ENCODE assay signal across 10 cellular contexts in the genomic region with DNA sequence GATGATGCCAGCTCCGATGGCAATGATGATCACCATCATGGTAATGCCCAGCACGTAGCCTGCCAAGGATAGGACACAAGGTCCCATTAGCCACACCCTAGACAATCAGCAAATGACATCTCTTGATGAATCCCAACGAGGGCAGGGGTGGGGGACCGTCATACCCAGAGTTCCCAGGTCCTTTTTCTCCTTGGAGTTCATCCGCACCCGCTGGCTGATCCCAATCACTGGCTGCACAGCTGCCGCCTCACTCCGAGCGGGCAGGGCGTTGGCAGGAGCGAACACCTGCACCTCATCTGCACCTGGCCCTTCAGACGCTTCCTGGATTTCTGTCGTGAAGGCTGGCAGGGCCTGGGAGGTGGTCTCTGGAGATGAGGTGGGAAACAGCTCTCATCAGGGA. TPM values are rescaled to one million over a fixed set of nuclear protein-coding genes. Genes with fewer than 3 reads are reported as not detected.
DNase-seq lines count a peak whose midpoint lies in the region; ATAC-seq and TF ChIP-seq lines count a peak whose summit lies in the region.
"Had no signal": no experiment of that assay in that cellular context is flagged by ENCODE, and none has a peak within 500 bp of the region (broad histone marks: within the 10 kb centered on the region; RNA-seq: fewer than 3 reads in every experiment).

No MANE protein-coding gene starts in this region.

- H2AFZ ChIP-seq in mammary epithelial cell (ENCODE audit: low read depth, low read length) = no peak overlapping the region

- no peak for TF ChIP-seq CTCF in breast epithelium (IDR thresholded peaks at IDR 0.05)
- TF ChIP-seq CTCF in mammary epithelial cell (conservative IDR thresholded peaks at IDR 0.05 in 1 of 2, IDR thresholded peaks at IDR 0.05 in 1 of 2; ENCODE audit: extremely low read depth in 1 of 2, insufficient read depth in 1 of 2, low read depth in 1 of 2, low read length in 2 of 2) = no peak
- no peak for TF ChIP-seq CTCF in lung (IDR thresholded peaks at IDR 0.05; ENCODE audit: control extremely low read depth, extremely low read depth)
- no peak for TF ChIP-seq CTCF in upper lobe of right lung (IDR thresholded peaks at IDR 0.05)

- POLR2A ChIA-PET in activated CD4-positive, alpha-beta memory T cell treated with anti-CD3 and anti-CD28 coated beads, Interleukin-2, amount 10 ng/mL, durations not matched to agents 7 days and 5 days (lab: Charles Lee) = interaction anchor here (0.6 to 6.0 kb wide), 17 partner anchors 8 to 348 kb away, joined by 3 to 138 read pairs (median 13); partner anchors contain the start of genes DRG1, LIMK2, MORC2 and PATZ1

- H3K27ac ChIP-seq in breast epithelium (peak overlapping the region; percentile 94 to 98), mammary epithelial cell (ENCODE audit: insufficient read depth, low read depth, low read length) (no peak overlapping the region), lung (ENCODE audit: low read depth in 1 of 2, low read length in 1 of 2) (peak overlapping the region; percentile 86 to 88), upper lobe of right lung (peak overlapping the region; percentile 98)

- no peaks in the 10 kb centered on the region for H4K20me1 ChIP-seq in mammary epithelial cell (ENCODE audit: insufficient read depth, low read length)

- H3K4me1 ChIP-seq in breast epithelium (peaks cover 6 to 27% of the 10 kb centered on the region in 2 donors), mammary epithelial cell (ENCODE audit: insufficient read depth, low read length) (peaks cover 23% of the 10 kb centered on the region), lung (ENCODE audit: control insufficient read depth in 2 of 2, insufficient read depth in 2 of 2, low read length in 2 of 2) (peaks cover 10 to 19% of the 10 kb centered on the region in 2 donors), upper lobe of right lung (peaks cover 62% of the 10 kb centered on the region)

- H3K27me3 ChIP-seq in breast epithelium (no peaks in the 10 kb centered on the region), mammary epithelial cell (ENCODE audit: insufficient read depth, low read length) (no peaks in the 10 kb centered on the region), lung (ENCODE audit: control insufficient read depth, insufficient read depth) (no peaks in the 10 kb centered on the region), upper lobe of right lung (no peaks in the 10 kb centered on the region)

- H3K4me3 ChIP-seq in breast epithelium (peak overlapping the region in 2 of 3 donors; percentile 85 to 93), mammary epithelial cell (replicated peaks in 1 of 3; ENCODE audit: insufficient read depth in 1 of 3, low read depth in 2 of 3, low read length in 3 of 3) (no peak overlapping the region), lung (no peak overlapping the region), upper lobe of right lung (peak overlapping the region; percentile 72)

- ATAC-seq in lung (ENCODE audit: insufficient read depth, low FRiP score) (no peak), upper lobe of right lung (no peak), GM19397 (IDR thresholded peaks at IDR 0.05; ENCODE audit: unreplicated experiment) (no peak), GM21526 (IDR thresholded peaks at IDR 0.05; ENCODE audit: low FRiP score, unreplicated experiment) (no peak)

- CTCF ChIA-PET in mammary epithelial cell (lab: Charles Lee; ENCODE audit: low non-redundant PET) = no interaction called here
- CTCF ChIA-PET in activated CD4-positive, alpha-beta memory T cell treated with anti-CD3 and anti-CD28 coated beads, Interleukin-2, amount 10 ng/mL, durations not matched to agents 7 days and 5 days (lab: Charles Lee) = interaction anchor here (0.8 to 5.8 kb wide), 6 partner anchors 17 to 77 kb away, joined by 3 to 59 read pairs (median 14); partner anchors contain the start of genes LIMK2 and PATZ1

- H3K4me1 Mint-ChIP-seq in activated CD4-positive, alpha-beta memory T cell treated with anti-CD3 and anti-CD28 coated beads, Interleukin-2, amount 10 ng/mL, durations not matched to agents 7 days and 5 days = peaks cover 76% of the 10 kb centered on the region

- intact Hi-C loops in breast epithelium (cut with DNase I; ENCODE audit: low total_unique reads) = no loop called here
- intact Hi-C loops in mammary epithelial cell (cut with micrococcal nuclease) = no loop called here
- intact Hi-C loops in upper lobe of right lung (cut with DNase I) = no loop called here

- no peaks in the 10 kb centered on the region for H3K36me3 ChIP-seq in breast epithelium
- H3K36me3 ChIP-seq in mammary epithelial cell (ENCODE audit: insufficient read depth, low read length) = no peaks in the 10 kb centered on the region
- H3K36me3 ChIP-seq in lung (ENCODE audit: control insufficient read depth in 2 of 2, insufficient read depth in 2 of 2, low read length in 2 of 2) = peaks cover 2 to 19% of the 10 kb centered on the region in 2 donors
- H3K36me3 ChIP-seq in upper lobe of right lung = peaks cover 43% of the 10 kb centered on the region

- H3K79me2 ChIP-seq in mammary epithelial cell (ENCODE audit: insufficient read depth, low read length) = no peaks in the 10 kb centered on the region

- no peaks in the 10 kb centered on the region for H3K27me3 Mint-ChIP-seq in activated CD4-positive, alpha-beta memory T cell treated with anti-CD3 and anti-CD28 coated beads, Interleukin-2, amount 10 ng/mL, durations not matched to agents 7 days and 5 days

- in situ Hi-C loops in mammary epithelial cell (cut with MboI; ENCODE audit: low sequenced_read_pairs in 2 of 2) = no loop called here

- H3K9me3 Mint-ChIP-seq in activated CD4-positive, alpha-beta memory T cell treated with anti-CD3 and anti-CD28 coated beads, Interleukin-2, amount 10 ng/mL, durations not matched to agents 7 days and 5 days = no peaks in the 10 kb centered on the region

- WGBS in mammary epithelial cell (ENCODE audit: low coverage, missing lambda C conversion rate) = 86% methylated on average over 12 of the region's 13 CpGs
- 77 to 81% methylated on average over 13 of the region's 13 CpGs for WGBS in lung, 2 donors

- dilution Hi-C loops in mammary epithelial cell (cut with HindIII; ENCODE audit: low sequenced_read_pairs) = no loop called here

- DNase-seq in breast epithelium (ENCODE audit: low spot score in 2 of 2) (no peak), mammary epithelial cell (no peak), lung (ENCODE audit: low spot score) (no peak), upper lobe of right lung (no peak), nucleus accumbens (lab: John Stamatoyannopoulos, UW) (no peak)
- no peak for DNase-seq in activated CD4-positive, alpha-beta memory T cell treated with anti-CD3 and anti-CD28 coated beads, Interleukin-2, amount 10 ng/mL, durations not matched to agents 7 days and 5 days
- DNase-seq: GOT3, Kasumi-1 had no signal

- peaks cover 55% of the 10 kb centered on the region for H3K36me3 Mint-ChIP-seq in activated CD4-positive, alpha-beta memory T cell treated with anti-CD3 and anti-CD28 coated beads, Interleukin-2, amount 10 ng/mL, durations not matched to agents 7 days and 5 days (ENCODE audit: low read depth)

- H3K9me3 ChIP-seq in breast epithelium (no peaks in the 10 kb centered on the region), mammary epithelial cell (replicated peaks; ENCODE audit: insufficient read depth, low read length) (no peaks in the 10 kb centered on the region), lung (ENCODE audit: control insufficient read depth in 2 of 2, insufficient read depth in 1 of 2, low read length in 1 of 2) (no peaks in the 10 kb centered on the region), upper lobe of right lung (no peaks in the 10 kb centered on the region)

- no TSS peak for BruUV-seq in mammary epithelial cell (replicated peaks; lab: Mats Ljungman, UMichigan)

- no peak overlapping the region for H3K4me2 ChIP-seq in mammary epithelial cell (ENCODE audit: insufficient read depth, low read depth, low read length)

- H3K27ac Mint-ChIP-seq in activated CD4-positive, alpha-beta memory T cell treated with anti-CD3 and anti-CD28 coated beads, Interleukin-2, amount 10 ng/mL, durations not matched to agents 7 days and 5 days = peak overlapping the region; percentile 99

- no peak overlapping the region for H3K9ac ChIP-seq in mammary epithelial cell (ENCODE audit: insufficient read depth, low read length)

- TF ChIP-seq POLR2A in breast epithelium (IDR thresholded peaks at IDR 0.05) = no peak

- H3K4me3 Mint-ChIP-seq in activated CD4-positive, alpha-beta memory T cell treated with anti-CD3 and anti-CD28 coated beads, Interleukin-2, amount 10 ng/mL, durations not matched to agents 7 days and 5 days = peak overlapping the region; percentile 98

RNA-seq across cellular contexts. Expression of gene PIK3IP1, which starts 3.0 kb away (rescaled TPM):
- total RNA-seq in breast epithelium = 100 to 1,000 TPM in 1 of 3 donors, 10 to 100 TPM in 2; 43.3 to 109 (median 72.5) TPM
- 10 to 100 TPM in 1 of 2 donors, 1 to 10 TPM in 1; 2.9 to 14.2 TPM for total RNA-seq in mammary epithelial cell
- 2.8 TPM for polyA plus RNA-seq in mammary epithelial cell
- polyA minus RNA-seq in mammary epithelial cell = 0.31 TPM
- total RNA-seq in activated CD4-positive, alpha-beta memory T cell treated with anti-CD3 and anti-CD28 coated beads, Interleukin-2, amount 10 ng/mL, durations not matched to agents 7 days and 5 days = 10 to 100 TPM; 56.4 to 57.8 TPM
- total RNA-seq in lung = 10 to 100 TPM; 25.4 to 47.1 TPM
- polyA plus RNA-seq in lung = 10 to 100 TPM; 11.5 to 34.0 TPM
- total RNA-seq in upper lobe of right lung = 56.4 TPM

RNA-seq across cellular contexts. Expression of gene PATZ1, which starts 56.8 kb away (rescaled TPM):
- total RNA-seq in breast epithelium (10 to 100 TPM; 15.4 to 49.6 (median 40.6) TPM), mammary epithelial cell (1 to 10 TPM; 7.2 to 8.3 TPM), lung (10 to 100 TPM; 35.0 to 35.4 TPM), upper lobe of right lung (24.3 TPM)
- polyA plus RNA-seq in mammary epithelial cell (4.7 TPM), lung (10 to 100 TPM; 12.6 to 24.2 TPM)
- polyA minus RNA-seq in mammary epithelial cell = 13.1 TPM
- total RNA-seq in activated CD4-positive, alpha-beta memory T cell treated with anti-CD3 and anti-CD28 coated beads, Interleukin-2, amount 10 ng/mL, durations not matched to agents 7 days and 5 days = 10 to 100 TPM; 18.6 to 19.5 TPM

Comparison
In these comparisons a context has a peak if more than half of its experiments do, and no peak if none do; other contexts are left out.
1. H3K4me3 ChIP-seq: peak in breast epithelium (2 of 3) and upper lobe of right lung (single experiment); none in mammary epithelial cell (0 of 3) and lung (single experiment).